In the genomic region with DNA sequence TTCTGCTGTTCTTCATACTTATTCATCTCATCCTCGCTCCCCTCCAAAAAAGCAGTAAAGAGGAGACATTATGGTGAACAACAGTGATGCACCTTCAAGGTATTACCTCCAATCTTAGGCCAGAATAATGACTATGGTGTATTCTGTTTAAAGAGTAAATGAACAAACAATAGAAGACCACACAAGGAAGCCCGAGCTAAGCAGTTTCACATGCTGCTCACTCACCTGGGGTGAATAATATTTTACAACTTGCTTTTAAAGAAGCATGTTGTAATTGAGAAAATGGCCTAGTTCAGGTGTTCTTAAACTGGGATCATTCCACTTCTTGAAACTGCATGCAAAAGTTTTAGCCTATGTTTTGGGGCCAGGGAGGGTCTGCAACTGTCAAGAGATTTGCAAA, we compare ENCODE assay signal across 1 cellular context.
A peak's percentile ranks its signal among the peaks of the same experiment; 100 is the strongest.
TF ChIP-seq lines count a peak whose summit lies in the region.

No MANE protein-coding gene starts in this region.

TF ChIP-seq in HepG2, 621 proteins besides CTCF, POLR2A, EP300 and RAD21 (continued from another document):
- TF ChIP-seq, protein P1, sequence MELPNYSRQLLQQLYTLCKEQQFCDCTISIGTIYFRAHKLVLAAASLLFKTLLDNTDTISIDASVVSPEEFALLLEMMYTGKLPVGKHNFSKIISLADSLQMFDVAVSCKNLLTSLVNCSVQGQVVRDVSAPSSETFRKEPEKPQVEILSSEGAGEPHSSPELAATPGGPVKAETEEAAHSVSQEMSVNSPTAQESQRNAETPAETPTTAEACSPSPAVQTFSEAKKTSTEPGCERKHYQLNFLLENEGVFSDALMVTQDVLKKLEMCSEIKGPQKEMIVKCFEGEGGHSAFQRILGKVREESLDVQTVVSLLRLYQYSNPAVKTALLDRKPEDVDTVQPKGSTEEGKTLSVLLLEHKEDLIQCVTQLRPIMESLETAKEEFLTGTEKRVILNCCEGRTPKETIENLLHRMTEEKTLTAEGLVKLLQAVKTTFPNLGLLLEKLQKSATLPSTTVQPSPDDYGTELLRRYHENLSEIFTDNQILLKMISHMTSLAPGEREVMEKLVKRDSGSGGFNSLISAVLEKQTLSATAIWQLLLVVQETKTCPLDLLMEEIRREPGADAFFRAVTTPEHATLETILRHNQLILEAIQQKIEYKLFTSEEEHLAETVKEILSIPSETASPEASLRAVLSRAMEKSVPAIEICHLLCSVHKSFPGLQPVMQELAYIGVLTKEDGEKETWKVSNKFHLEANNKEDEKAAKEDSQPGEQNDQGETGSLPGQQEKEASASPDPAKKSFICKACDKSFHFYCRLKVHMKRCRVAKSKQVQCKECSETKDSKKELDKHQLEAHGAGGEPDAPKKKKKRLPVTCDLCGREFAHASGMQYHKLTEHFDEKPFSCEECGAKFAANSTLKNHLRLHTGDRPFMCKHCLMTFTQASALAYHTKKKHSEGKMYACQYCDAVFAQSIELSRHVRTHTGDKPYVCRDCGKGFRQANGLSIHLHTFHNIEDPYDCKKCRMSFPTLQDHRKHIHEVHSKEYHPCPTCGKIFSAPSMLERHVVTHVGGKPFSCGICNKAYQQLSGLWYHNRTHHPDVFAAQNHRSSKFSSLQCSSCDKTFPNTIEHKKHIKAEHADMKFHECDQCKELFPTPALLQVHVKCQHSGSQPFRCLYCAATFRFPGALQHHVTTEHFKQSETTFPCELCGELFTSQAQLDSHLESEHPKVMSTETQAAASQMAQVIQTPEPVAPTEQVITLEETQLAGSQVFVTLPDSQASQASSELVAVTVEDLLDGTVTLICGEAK (IDR thresholded peaks at IDR 0.05) = no peak
- TF ChIP-seq, protein P1 (CRISPR knock-in tag; IDR thresholded peaks at IDR 0.05) = no peak
- no peak for TF ChIP-seq ZFAT (CRISPR knock-in tag; conservative IDR thresholded peaks at IDR 0.05)
- peak; percentile 29 to 76; a peak in 3 of 4 replicates for TF ChIP-seq MAFK (conservative IDR thresholded peaks at IDR 0.05 in 1 of 2, IDR thresholded peaks at IDR 0.05 in 1 of 2; ENCODE audit: low read length in 2 of 2)
- TF ChIP-seq MAFF (IDR thresholded peaks at IDR 0.05; ENCODE audit: low read depth, low read length) = peak; percentile 59
- no peak for TF ChIP-seq GTF2F1 (IDR thresholded peaks at IDR 0.05; ENCODE audit: low read length)
- no peak for TF ChIP-seq ZNF616 (CRISPR knock-in tag; IDR thresholded peaks at IDR 0.05; ENCODE audit: low read depth)
- TF ChIP-seq, protein P2, sequence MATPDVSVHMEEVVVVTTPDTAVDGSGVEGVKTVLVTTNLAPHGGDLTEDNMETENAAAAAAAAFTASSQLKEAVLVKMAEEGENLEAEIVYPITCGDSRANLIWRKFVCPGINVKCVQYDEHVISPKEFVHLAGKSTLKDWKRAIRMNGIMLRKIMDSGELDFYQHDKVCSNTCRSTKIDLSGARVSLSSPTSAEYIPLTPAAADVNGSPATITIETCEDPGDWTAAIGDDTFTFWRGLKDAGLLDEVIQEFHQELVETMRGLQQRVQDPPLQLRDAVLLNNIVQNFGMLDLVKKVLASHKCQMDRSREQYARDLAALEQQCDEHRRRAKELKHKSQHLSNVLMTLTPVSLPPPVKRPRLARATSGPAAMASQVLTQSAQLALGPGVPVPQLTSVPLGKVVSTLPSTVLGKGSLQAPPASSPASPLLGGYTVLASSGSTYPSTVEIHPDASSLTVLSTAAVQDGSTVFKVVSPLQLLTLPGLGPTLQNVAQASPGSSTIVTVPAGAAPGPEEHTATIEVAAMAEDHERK (CRISPR knock-in tag; IDR thresholded peaks at IDR 0.05; ENCODE audit: low read depth) = no peak
- TF ChIP-seq, protein P3, sequence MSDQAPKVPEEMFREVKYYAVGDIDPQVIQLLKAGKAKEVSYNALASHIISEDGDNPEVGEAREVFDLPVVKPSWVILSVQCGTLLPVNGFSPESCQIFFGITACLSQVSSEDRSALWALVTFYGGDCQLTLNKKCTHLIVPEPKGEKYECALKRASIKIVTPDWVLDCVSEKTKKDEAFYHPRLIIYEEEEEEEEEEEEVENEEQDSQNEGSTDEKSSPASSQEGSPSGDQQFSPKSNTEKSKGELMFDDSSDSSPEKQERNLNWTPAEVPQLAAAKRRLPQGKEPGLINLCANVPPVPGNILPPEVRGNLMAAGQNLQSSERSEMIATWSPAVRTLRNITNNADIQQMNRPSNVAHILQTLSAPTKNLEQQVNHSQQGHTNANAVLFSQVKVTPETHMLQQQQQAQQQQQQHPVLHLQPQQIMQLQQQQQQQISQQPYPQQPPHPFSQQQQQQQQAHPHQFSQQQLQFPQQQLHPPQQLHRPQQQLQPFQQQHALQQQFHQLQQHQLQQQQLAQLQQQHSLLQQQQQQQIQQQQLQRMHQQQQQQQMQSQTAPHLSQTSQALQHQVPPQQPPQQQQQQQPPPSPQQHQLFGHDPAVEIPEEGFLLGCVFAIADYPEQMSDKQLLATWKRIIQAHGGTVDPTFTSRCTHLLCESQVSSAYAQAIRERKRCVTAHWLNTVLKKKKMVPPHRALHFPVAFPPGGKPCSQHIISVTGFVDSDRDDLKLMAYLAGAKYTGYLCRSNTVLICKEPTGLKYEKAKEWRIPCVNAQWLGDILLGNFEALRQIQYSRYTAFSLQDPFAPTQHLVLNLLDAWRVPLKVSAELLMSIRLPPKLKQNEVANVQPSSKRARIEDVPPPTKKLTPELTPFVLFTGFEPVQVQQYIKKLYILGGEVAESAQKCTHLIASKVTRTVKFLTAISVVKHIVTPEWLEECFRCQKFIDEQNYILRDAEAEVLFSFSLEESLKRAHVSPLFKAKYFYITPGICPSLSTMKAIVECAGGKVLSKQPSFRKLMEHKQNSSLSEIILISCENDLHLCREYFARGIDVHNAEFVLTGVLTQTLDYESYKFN (CRISPR knock-in tag; conservative IDR thresholded peaks at IDR 0.05) = no peak
- TF ChIP-seq ZNF598 (CRISPR knock-in tag; IDR thresholded peaks at IDR 0.05; ENCODE audit: borderline replicate concordance) = no peak
- TF ChIP-seq, protein P4, sequence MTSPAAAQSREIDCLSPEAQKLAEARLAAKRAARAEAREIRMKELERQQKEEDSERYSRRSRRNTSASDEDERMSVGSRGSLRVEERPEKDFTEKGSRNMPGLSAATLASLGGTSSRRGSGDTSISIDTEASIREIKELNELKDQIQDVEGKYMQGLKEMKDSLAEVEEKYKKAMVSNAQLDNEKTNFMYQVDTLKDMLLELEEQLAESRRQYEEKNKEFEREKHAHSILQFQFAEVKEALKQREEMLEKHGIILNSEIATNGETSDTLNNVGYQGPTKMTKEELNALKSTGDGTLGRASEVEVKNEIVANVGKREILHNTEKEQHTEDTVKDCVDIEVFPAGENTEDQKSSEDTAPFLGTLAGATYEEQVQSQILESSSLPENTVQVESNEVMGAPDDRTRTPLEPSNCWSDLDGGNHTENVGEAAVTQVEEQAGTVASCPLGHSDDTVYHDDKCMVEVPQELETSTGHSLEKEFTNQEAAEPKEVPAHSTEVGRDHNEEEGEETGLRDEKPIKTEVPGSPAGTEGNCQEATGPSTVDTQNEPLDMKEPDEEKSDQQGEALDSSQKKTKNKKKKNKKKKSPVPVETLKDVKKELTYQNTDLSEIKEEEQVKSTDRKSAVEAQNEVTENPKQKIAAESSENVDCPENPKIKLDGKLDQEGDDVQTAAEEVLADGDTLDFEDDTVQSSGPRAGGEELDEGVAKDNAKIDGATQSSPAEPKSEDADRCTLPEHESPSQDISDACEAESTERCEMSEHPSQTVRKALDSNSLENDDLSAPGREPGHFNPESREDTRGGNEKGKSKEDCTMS (CRISPR knock-in tag; conservative IDR thresholded peaks at IDR 0.05) = no peak
- TF ChIP-seq, protein P5, sequence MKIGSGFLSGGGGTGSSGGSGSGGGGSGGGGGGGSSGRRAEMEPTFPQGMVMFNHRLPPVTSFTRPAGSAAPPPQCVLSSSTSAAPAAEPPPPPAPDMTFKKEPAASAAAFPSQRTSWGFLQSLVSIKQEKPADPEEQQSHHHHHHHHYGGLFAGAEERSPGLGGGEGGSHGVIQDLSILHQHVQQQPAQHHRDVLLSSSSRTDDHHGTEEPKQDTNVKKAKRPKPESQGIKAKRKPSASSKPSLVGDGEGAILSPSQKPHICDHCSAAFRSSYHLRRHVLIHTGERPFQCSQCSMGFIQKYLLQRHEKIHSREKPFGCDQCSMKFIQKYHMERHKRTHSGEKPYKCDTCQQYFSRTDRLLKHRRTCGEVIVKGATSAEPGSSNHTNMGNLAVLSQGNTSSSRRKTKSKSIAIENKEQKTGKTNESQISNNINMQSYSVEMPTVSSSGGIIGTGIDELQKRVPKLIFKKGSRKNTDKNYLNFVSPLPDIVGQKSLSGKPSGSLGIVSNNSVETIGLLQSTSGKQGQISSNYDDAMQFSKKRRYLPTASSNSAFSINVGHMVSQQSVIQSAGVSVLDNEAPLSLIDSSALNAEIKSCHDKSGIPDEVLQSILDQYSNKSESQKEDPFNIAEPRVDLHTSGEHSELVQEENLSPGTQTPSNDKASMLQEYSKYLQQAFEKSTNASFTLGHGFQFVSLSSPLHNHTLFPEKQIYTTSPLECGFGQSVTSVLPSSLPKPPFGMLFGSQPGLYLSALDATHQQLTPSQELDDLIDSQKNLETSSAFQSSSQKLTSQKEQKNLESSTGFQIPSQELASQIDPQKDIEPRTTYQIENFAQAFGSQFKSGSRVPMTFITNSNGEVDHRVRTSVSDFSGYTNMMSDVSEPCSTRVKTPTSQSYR (CRISPR knock-in tag; IDR thresholded peaks at IDR 0.05; ENCODE audit: borderline replicate concordance) = no peak
- TF ChIP-seq ZNF354B (CRISPR knock-in tag; IDR thresholded peaks at IDR 0.05) = no peak
- TF ChIP-seq, protein P6, sequence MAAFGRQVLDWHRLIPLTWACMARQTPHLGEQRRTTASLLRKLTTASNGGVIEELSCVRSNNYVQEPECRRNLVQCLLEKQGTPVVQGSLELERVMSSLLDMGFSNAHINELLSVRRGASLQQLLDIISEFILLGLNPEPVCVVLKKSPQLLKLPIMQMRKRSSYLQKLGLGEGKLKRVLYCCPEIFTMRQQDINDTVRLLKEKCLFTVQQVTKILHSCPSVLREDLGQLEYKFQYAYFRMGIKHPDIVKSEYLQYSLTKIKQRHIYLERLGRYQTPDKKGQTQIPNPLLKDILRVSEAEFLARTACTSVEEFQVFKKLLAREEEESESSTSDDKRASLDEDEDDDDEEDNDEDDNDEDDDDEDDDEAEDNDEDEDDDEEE (CRISPR knock-in tag; IDR thresholded peaks at IDR 0.05) = no peak
